In genomic region chr5:125229556-125229955, GRCh38 we compare ENCODE assay signal across 10 cellular contexts.
"Had no signal": no experiment of that assay in that cellular context is flagged by ENCODE, and none has a peak within 500 bp of the region (broad histone marks: within the 10 kb centered on the region; RNA-seq: fewer than 3 reads in every experiment).

No MANE protein-coding gene starts in this region.

- H3K9ac ChIP-seq: GM23248, KMS-11 had no signal

- H3K4me3 Mint-ChIP-seq: HFFc6, IgD-negative memory B cell had no signal

- H2AFZ ChIP-seq: GM23248 had no signal

- H3K36me3 ChIP-seq: HAP-1 had no signal

- H3K4me2 ChIP-seq: KMS-11 had no signal

- ATAC-seq: HCT116 had no signal

- H3K4me3 ChIP-seq: GM23248, HAP-1 had no signal

- H3K27ac ChIP-seq: GM23248, KMS-11 had no signal

- DNase-seq: GM23248, GOT3, H7, HFFc6, KBM-7 had no signal

- H3K9me3 Mint-ChIP-seq: HFFc6 had no signal

- H3K9me3 ChIP-seq: HAP-1 had no signal

- FAIRE-seq: HTR-8/SVneo had no signal

- H3K27me3 Mint-ChIP-seq: IgD-negative memory B cell had no signal
